8 cellular contexts compared by ENCODE assay signal in genomic region chr12:42238240-42239140, GRCh38. TPM values are rescaled to one million over a fixed set of nuclear protein-coding genes. Genes with fewer than 3 reads are reported as not detected.
DNase-seq lines count a peak whose midpoint lies in the region; TF ChIP-seq lines count a peak whose summit lies in the region.

A gene with protein sequence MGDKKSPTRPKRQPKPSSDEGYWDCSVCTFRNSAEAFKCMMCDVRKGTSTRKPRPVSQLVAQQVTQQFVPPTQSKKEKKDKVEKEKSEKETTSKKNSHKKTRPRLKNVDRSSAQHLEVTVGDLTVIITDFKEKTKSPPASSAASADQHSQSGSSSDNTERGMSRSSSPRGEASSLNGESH (minus strand): TSS chr12:42238248. CDS start chr12:42238180, 68 bp downstream.

- peak within 1 kb of the TSS; percentile 93 for H3K9ac ChIP-seq in adipocyte (ENCODE audit: low read length)

- TF ChIP-seq CTCF in GM10266 (IDR thresholded peaks at IDR 0.05; ENCODE audit: control insufficient read depth, insufficient read depth, low read depth, missing control alignments): no peak
- no peak for TF ChIP-seq CTCF in HFF-Myc (IDR thresholded peaks at IDR 0.05; ENCODE audit: low read depth, low read length, missing control alignments)
- TF ChIP-seq CTCF in transverse colon (IDR thresholded peaks at IDR 0.05): no peak

- H3K4me1 ChIP-seq in adipocyte (ENCODE audit: control insufficient read depth, insufficient read depth, low read length) (peaks cover 29% of the 10 kb centered on the region), transverse colon (peaks cover 0 to 31% (median 21%) of the 10 kb centered on the region in 4 donors)

- H3K9me3 ChIP-seq in adipocyte (ENCODE audit: control insufficient read depth, low read length) (no peaks in the 10 kb centered on the region), transverse colon (no peaks in the 10 kb centered on the region)

- WGBS in transverse colon (ENCODE audit: low coverage in 1 of 2), 2 donors: 5 to 71% methylated on average over 3 to 44 of the region's 69 CpGs

- no peaks in the 10 kb centered on the region for H3K36me3 ChIP-seq in adipocyte (ENCODE audit: control insufficient read depth, insufficient read depth, low read length, severe bottlenecking)
- H3K36me3 ChIP-seq in transverse colon: peaks cover 0 to 7% (median 0%) of the 10 kb centered on the region in 4 donors

- intact Hi-C loops in cardiac septum (cut with DNase I): loop anchor here (5.0 to 10.0 kb wide), 2 partner anchors 86 to 349 kb away; partner anchors contain the start of genes PPHLN1, PRICKLE1 and ZCRB1
- intact Hi-C loops in transverse colon (cut with DNase I; ENCODE audit: low total_unique reads): loop anchor here (5.0 to 10.0 kb wide), 2 partner anchors 96 to 1124 kb away; partner anchors contain the start of gene GXYLT1

- H3K4me3 ChIP-seq in HFF-Myc (replicated peaks; ENCODE audit: low read depth, low read length) (peak within 1 kb of the TSS; percentile 73), adipocyte (ENCODE audit: low read length) (peak within 1 kb of the TSS; percentile 98), transverse colon (peak within 1 kb of the TSS; percentile 53 to 95 (median 86))

- H3K27ac ChIP-seq in transverse colon: peak within 1 kb of the TSS; percentile 97 to 98 (median 98)

- in situ Hi-C loops in transverse colon (cut with MboI; ENCODE audit: low pct_ligation_motif_present in 1 of 4, low pct_unique_long_range_greater_than_20kb in 1 of 4, low sequenced_read_pairs in 3 of 4): loop anchor here in 2 of 4 donors (10.0 to 25.0 kb wide), 3 partner anchors 86 to 101 kb away; partner anchors contain the start of genes GXYLT1 (in 2 of the 2), PPHLN1 (in 2 of the 2) and ZCRB1 (in 2 of the 2)

- no peak for TF ChIP-seq POLR2A in transverse colon (IDR thresholded peaks at IDR 0.05)

- DNase-seq in GM10266 (ENCODE audit: extremely low spot score): peak; percentile 96
- peak; percentile 39 for DNase-seq in HFF-Myc (ENCODE audit: extremely low read depth, low read depth)
- DNase-seq in NAMALWA (ENCODE audit: low spot score): peak; percentile 80
- peak; percentile 82 for DNase-seq in T follicular helper cell (ENCODE audit: low read depth)
- DNase-seq in adipocyte (ENCODE audit: low read depth): peak; percentile 98
- peak; percentile 97 for DNase-seq in cardiac septum (ENCODE audit: low spot score)
- peak; percentile 77 for DNase-seq in pons (ENCODE audit: low spot score)
- peak; percentile 93 for DNase-seq in transverse colon

- no peak for TF ChIP-seq EP300 in transverse colon (IDR thresholded peaks at IDR 0.05; ENCODE audit: low read depth)

- H3K27me3 ChIP-seq in adipocyte (replicated peaks; ENCODE audit: control insufficient read depth, insufficient read depth, low read length) (no peaks in the 10 kb centered on the region), transverse colon (no peaks in the 10 kb centered on the region)

RNA-seq across cellular contexts. Expression of the gene that starts here (rescaled TPM):
- total RNA-seq in cardiac septum (84.8 TPM), transverse colon (10 to 100 TPM; 22.7 to 55.4 (median 24.5) TPM)

Comparison
In these comparisons a context has a peak if more than half of its experiments do, and no peak if none do; other contexts are left out.
1. Peak in every context shown above with its lines: DNase-seq, H3K4me3 ChIP-seq and H3K27ac ChIP-seq.
2. DNase-seq: peak in every context shown above with its lines; median percentile 98 in adipocyte; 97 in cardiac septum; 96 in GM10266; 93 in transverse colon; 82 in T follicular helper cell; 80 in NAMALWA; 77 in pons; 39 in HFF-Myc.